8 cellular contexts compared by ENCODE assay signal in genomic region chr7:92831716-92832622, GRCh38. TPM values are rescaled to one million over a fixed set of nuclear protein-coding genes. Genes with fewer than 3 reads are reported as not detected.
A peak's percentile ranks its signal among the peaks of the same experiment; 100 is the strongest.
DNase-seq lines count a peak whose midpoint lies in the region; TF ChIP-seq lines count a peak whose summit lies in the region.

No MANE protein-coding gene starts in this region.

- TF ChIP-seq CTCF in endodermal cell (conservative IDR thresholded peaks at IDR 0.05) (no peak), neural progenitor cell (IDR thresholded peaks at IDR 0.05) (no peak)

- H3K36me3 ChIP-seq in SJCRH30 = peaks cover 64% of the 10 kb centered on the region
- H3K36me3 ChIP-seq in endodermal cell (ENCODE audit: control insufficient read depth, insufficient read depth, low read length) = peaks cover 24% of the 10 kb centered on the region
- no peaks in the 10 kb centered on the region for H3K36me3 ChIP-seq in neural progenitor cell

- peaks cover 9% of the 10 kb centered on the region for H3K79me2 ChIP-seq in neural progenitor cell (ENCODE audit: low read depth)

- peak overlapping the region; percentile 92 for H3K27ac ChIP-seq in SJCRH30
- H3K27ac ChIP-seq in endodermal cell (ENCODE audit: low read depth, low read length) = no peak overlapping the region
- H3K27ac ChIP-seq in neural progenitor cell = no peak overlapping the region

- H3K27me3 Mint-ChIP-seq in activated T-cell treated with anti-CD3 and anti-CD28 coated beads, Interleukin-2, amount 50 U/mL, for 24 hours = peaks cover 2% of the 10 kb centered on the region
- H3K27me3 Mint-ChIP-seq in endodermal cell (ENCODE audit: insufficient read depth) = peaks cover 3% of the 10 kb centered on the region
- peaks cover 11% of the 10 kb centered on the region for H3K27me3 Mint-ChIP-seq in neural progenitor cell (ENCODE audit: insufficient read depth, low read depth)

- peaks cover 33% of the 10 kb centered on the region for H3F3A ChIP-seq in neural progenitor cell (ENCODE audit: low read depth)

- H3K4me3 ChIP-seq in SJCRH30 (peak overlapping the region; percentile 81), endodermal cell (ENCODE audit: low read length) (peak overlapping the region; percentile 95), neural progenitor cell (peak overlapping the region; percentile 67)

- H3K9me3 Mint-ChIP-seq in activated T-cell treated with anti-CD3 and anti-CD28 coated beads, Interleukin-2, amount 50 U/mL, for 24 hours = no peaks in the 10 kb centered on the region
- H3K9me3 Mint-ChIP-seq in endodermal cell (no peaks in the 10 kb centered on the region), neural progenitor cell (peaks cover 2% of the 10 kb centered on the region)

- DNase-seq in activated T-cell treated with anti-CD3 and anti-CD28 coated beads, Interleukin-2, amount 50 U/mL, for 24 hours = no peak
- DNase-seq in activated T-cell treated with anti-CD3 and anti-CD28 coated beads for 4 hours (no peak), SJCRH30 (peak; percentile 37 to 55), endodermal cell (no peak), neural progenitor cell (ENCODE audit: low spot score) (no peak), middle frontal gyrus (ENCODE audit: extremely low spot score, low spot score) (no peak), NCI-H526 treated with DMSO at 0.1 percent for 48 hours (lab: John Stamatoyannopoulos, UW) (no peak), activated gamma-delta T cell (lab: John Stamatoyannopoulos, UW) (no peak)

- H3K27ac Mint-ChIP-seq in activated T-cell treated with anti-CD3 and anti-CD28 coated beads, Interleukin-2, amount 50 U/mL, for 24 hours = peak overlapping the region; percentile 97
- H3K27ac Mint-ChIP-seq in endodermal cell (peak overlapping the region; percentile 84), neural progenitor cell (peak overlapping the region; percentile 64)

- peak overlapping the region; percentile 62 for H3K9ac ChIP-seq in endodermal cell (ENCODE audit: extremely low read depth, low read length, poor library complexity, severe bottlenecking)
- H3K9ac ChIP-seq in neural progenitor cell = no peak overlapping the region

- peak overlapping the region; percentile 95 for H3K4me3 Mint-ChIP-seq in activated T-cell treated with anti-CD3 and anti-CD28 coated beads, Interleukin-2, amount 50 U/mL, for 24 hours
- H3K4me3 Mint-ChIP-seq in endodermal cell = peak overlapping the region; percentile 87
- H3K4me3 Mint-ChIP-seq in neural progenitor cell = peak overlapping the region; percentile 96

- H3K4me2 ChIP-seq in neural progenitor cell = peak overlapping the region; percentile 83

- no peaks in the 10 kb centered on the region for H3K27me3 ChIP-seq in SJCRH30
- no peaks in the 10 kb centered on the region for H3K27me3 ChIP-seq in endodermal cell (ENCODE audit: control insufficient read depth, insufficient read depth, low read length, poor library complexity, severe bottlenecking)
- peaks cover 48% of the 10 kb centered on the region for H3K27me3 ChIP-seq in neural progenitor cell

- H3K4me1 Mint-ChIP-seq in activated T-cell treated with anti-CD3 and anti-CD28 coated beads, Interleukin-2, amount 50 U/mL, for 24 hours (ENCODE audit: low read depth) = peaks cover 53% of the 10 kb centered on the region
- peaks cover 24% of the 10 kb centered on the region for H3K4me1 Mint-ChIP-seq in endodermal cell
- peaks cover 29% of the 10 kb centered on the region for H3K4me1 Mint-ChIP-seq in neural progenitor cell

- peaks cover 29% of the 10 kb centered on the region for H3K4me1 ChIP-seq in SJCRH30
- H3K4me1 ChIP-seq in endodermal cell (ENCODE audit: control insufficient read depth, insufficient read depth, low read length) = peaks cover 4% of the 10 kb centered on the region
- no peaks in the 10 kb centered on the region for H3K4me1 ChIP-seq in neural progenitor cell

- WGBS in endodermal cell (ENCODE audit: insufficient coverage in 1 of 2, insufficient read length in 1 of 2), 2 experiments = 65 to 68% methylated on average over 5 to 8 of the region's 8 CpGs

- H3K9me3 ChIP-seq in SJCRH30 (replicated peaks) (no peaks in the 10 kb centered on the region), endodermal cell (ENCODE audit: control insufficient read depth, low read length) (no peaks in the 10 kb centered on the region), neural progenitor cell (ENCODE audit: low read depth) (no peaks in the 10 kb centered on the region)

- H3K36me3 Mint-ChIP-seq in activated T-cell treated with anti-CD3 and anti-CD28 coated beads, Interleukin-2, amount 50 U/mL, for 24 hours (ENCODE audit: low read depth) = peaks cover 83% of the 10 kb centered on the region
- peaks cover 2% of the 10 kb centered on the region for H3K36me3 Mint-ChIP-seq in endodermal cell (ENCODE audit: low read depth)
- peaks cover 38% of the 10 kb centered on the region for H3K36me3 Mint-ChIP-seq in neural progenitor cell

- no peak overlapping the region for H2AFZ ChIP-seq in neural progenitor cell (replicated peaks)

- no peaks in the 10 kb centered on the region for H4K20me1 ChIP-seq in neural progenitor cell (ENCODE audit: low read depth)

RNA-seq across cellular contexts. Expression of gene CDK6, which starts 4.4 kb away (rescaled TPM):
- total RNA-seq in SJCRH30 (2014; rRNA removed; shearing (Covaris generic)) = 184 and 194 TPM in 2 replicates
- total RNA-seq in endodermal cell = 10 to 100 TPM; 28.5 to 36.6 TPM
- 26.4 TPM for polyA plus RNA-seq in endodermal cell (2013, experiment 1 of 2)
- 28.0 TPM for polyA plus RNA-seq in endodermal cell (2013, experiment 2 of 2)
- 3.6 and 6.0 TPM in 2 replicates for total RNA-seq in neural progenitor cell (ENCODE audit: low replicate concordance)

Comparison
In these comparisons a context has a peak if more than half of its experiments do, and no peak if none do; other contexts are left out.
1. DNase-seq: peak in SJCRH30 (2 of 2); none in activated T-cell treated with anti-CD3 and anti-CD28 coated beads, Interleukin-2, amount 50 U/mL, for 24 hours (single experiment), activated T-cell treated with anti-CD3 and anti-CD28 coated beads for 4 hours (single experiment), endodermal cell (single experiment), neural progenitor cell (single experiment), middle frontal gyrus (single experiment), NCI-H526 treated with DMSO at 0.1 percent for 48 hours (single experiment) and activated gamma-delta T cell (single experiment).
2. Peak in every context shown above with its lines, with median percentiles within 50 percentile points of each other: H3K27ac Mint-ChIP-seq, H3K4me3 Mint-ChIP-seq and H3K4me3 ChIP-seq.